In genomic region chr19:11767633-11768133, GRCh38 we compare ENCODE assay signal across 8 cellular contexts. TPM values are rescaled to one million over a fixed set of nuclear protein-coding genes. Genes with fewer than 3 reads are reported as not detected.
DNase-seq lines count a peak whose midpoint lies in the region; ATAC-seq, FAIRE-seq and TF ChIP-seq lines count a peak whose summit lies in the region.

No MANE protein-coding gene starts in this region.

- no peaks in the 10 kb centered on the region; a peak in 2 of 5 replicates for H3K27me3 ChIP-seq in HepG2 (ENCODE audit: control insufficient read depth in 1 of 2, insufficient read depth in 2 of 2, low read length in 2 of 2)

- H2AFZ ChIP-seq in HepG2 (ENCODE audit: low read length), result no peak overlapping the region

- H3K4me3 ChIP-seq in HepG2 (replicated peaks in 1 of 3; ENCODE audit: insufficient read depth in 1 of 3, low read depth in 2 of 3, low read length in 3 of 3), result peak overlapping the region; percentile 72 to 89 (median 81)

- no peaks in the 10 kb centered on the region for H3K36me3 ChIP-seq in HepG2 (replicated peaks in 1 of 2; ENCODE audit: control insufficient read depth in 1 of 2, insufficient read depth in 2 of 2, low read length in 2 of 2)

- TF ChIP-seq EP300 in HepG2 (IDR thresholded peaks at IDR 0.05; ENCODE audit: low read depth in 2 of 2, low read length in 2 of 2) (no peak), HepG2 (CRISPR knock-in tag; IDR thresholded peaks at IDR 0.05; ENCODE audit: borderline replicate concordance) (peak; percentile 17; the same call in 1 of the 2 replicates)

- peak; percentile 80 for FAIRE-seq in HepG2 (lab: Jason Lieb, UNC)

- POLR2A ChIA-PET in HepG2 (lab: Yijun Ruan, JAX), result interaction anchor here (1.4 to 1.6 kb wide), 2 partner anchors 30 kb away, joined by 7 to 15 read pairs; partner anchors contain the start of genes ZNF491 and ZNF823

- H3K9ac ChIP-seq in HepG2 (ENCODE audit: insufficient read depth, low read depth, low read length), result peak overlapping the region; percentile 81

- H3K27ac ChIP-seq in cingulate gyrus (ENCODE audit: low read depth, low read length), result peak overlapping the region; percentile 90
- peak overlapping the region; percentile 85 for H3K27ac ChIP-seq in HepG2 (ENCODE audit: extremely low read length, insufficient read depth, low read length)

- H3K79me2 ChIP-seq in HepG2 (ENCODE audit: insufficient read depth, low read length), result peaks cover 26% of the 10 kb centered on the region

- no TSS peak for BruUV-seq in HepG2 (replicated peaks; lab: Mats Ljungman, UMichigan)

- TF ChIP-seq POLR2A in HepG2 (IDR thresholded peaks at IDR 0.05; ENCODE audit: insufficient read depth in 1 of 2, low read depth in 2 of 2, low read length in 2 of 2), result peak; percentile 57 to 86

- ATAC-seq in HG03135 (IDR thresholded peaks at IDR 0.05; ENCODE audit: unreplicated experiment), result peak; percentile 40
- peak; percentile 87 for ATAC-seq in HepG2

- in situ Hi-C loops in HepG2 (cut with HindIII; ENCODE audit: extremely low pct_ligation_motif_present, low pct_unique_long_range_greater_than_20kb), result no loop called here

- peaks cover 40% of the 10 kb centered on the region for H3K4me1 ChIP-seq in HepG2 (ENCODE audit: insufficient read depth, low read length)

- WGBS in HepG2 (ENCODE audit: low lambda C conversion rate), result 4% methylated on average over 10 of the region's 20 CpGs

- CTCF ChIA-PET in HepG2 (lab: Yijun Ruan, JAX; ENCODE audit: low intra/inter-chr PET ratio, low total read pairs), result no interaction called here

- no peaks in the 10 kb centered on the region; the same call in 1 of the 2 replicates for H4K20me1 ChIP-seq in HepG2 (ENCODE audit: insufficient read depth, low read length)

- TF ChIP-seq RAD21 in HepG2 (CRISPR knock-in tag; IDR thresholded peaks at IDR 0.05), result 0 out of 2 replicates have a peak, but pooled peaks have one; percentile 19

- TF ChIP-seq CTCF in HepG2 (CRISPR knock-in tag; IDR thresholded peaks at IDR 0.05), result no peak; the same call in 1 of the 2 replicates

- intact Hi-C loops in HepG2 (cut with micrococcal nuclease; ENCODE audit: unreplicated experiment), result loop anchor here (2.0 kb wide), 1 partner anchor 29 kb away; the partner anchor contains the start of gene ZNF823

- H3K4me2 ChIP-seq in HepG2 (ENCODE audit: low read depth, low read length), result peak overlapping the region; percentile 78

- DNase-seq in NCI-H2227 (lab: John Stamatoyannopoulos, UW; ENCODE audit: unreplicated experiment), result peak; percentile 14
- no peak for DNase-seq in NCI-H2227 treated with DMSO at 0.1 percent for 48 hours (lab: John Stamatoyannopoulos, UW)
- peak; percentile 4 for DNase-seq in T-helper 9 cell
- DNase-seq in HepG2 (ENCODE audit: low spot score), result peak; percentile 72
- DNase-seq in stimulated activated CD8-positive, alpha-beta memory T cell treated with anti-CD3 and anti-CD28 coated beads, Interleukin-4, amount 100 ng/mL, for 48 hours, result peak; percentile 45
- DNase-seq in NCI-H1048 (lab: John Stamatoyannopoulos, UW), result no peak

- H3K9me3 ChIP-seq in HepG2 (ENCODE audit: low read length), result no peaks in the 10 kb centered on the region

RNA-seq across cellular contexts. Expression of gene ZNF441, which starts 0.9 kb away (rescaled TPM):
- total RNA-seq in HepG2 (2016; rRNA removed; fragmentation: Illumina TruSeq; extraction: Trizol), result 10.0 and 18.0 TPM in 2 replicates
- 1.2 and 2.6 TPM in 2 replicates for total RNA-seq in HepG2 (2016; cell fraction: cytosol; rRNA removed; fragmentation: Illumina TruSeq; extraction: Trizol; ENCODE audit: low read depth)
- total RNA-seq in HepG2 (2016; cell fraction: insoluble cytoplasmic fraction; rRNA removed; fragmentation: Illumina TruSeq; extraction: Trizol), result 11.3 and 15.3 TPM in 2 replicates
- total RNA-seq in HepG2 (2016; cell fraction: membrane; rRNA removed; fragmentation: Illumina TruSeq; extraction: Trizol), result 3.7 and 5.1 TPM in 2 replicates
- 13.4 and 15.8 TPM in 2 replicates for total RNA-seq in HepG2 (2016; cell fraction: nucleus; rRNA removed; fragmentation: Illumina TruSeq; extraction: Trizol)
- 2.8 and 3.5 TPM in 2 replicates for polyA plus RNA-seq in HepG2 (2011; rRNA removed)
- 0.54 and 1.0 TPM in 2 replicates for polyA plus RNA-seq in HepG2 (2011; cell fraction: cytosol; rRNA removed)
- polyA plus RNA-seq in HepG2 (2011; cell fraction: nucleus; rRNA removed), result 4.8 and 5.7 TPM in 2 replicates
- 2.3 and 3.6 TPM in 2 replicates for polyA plus RNA-seq in HepG2 (2012)
- 0.07 and 0.16 TPM in 2 replicates for polyA plus RNA-seq in HepG2 (2016; cell fraction: cytosol; fragmentation: Illumina TruSeq; extraction: Trizol; ENCODE audit: low read depth)
- 5.5 and 5.8 TPM in 2 replicates for polyA plus RNA-seq in HepG2 (2016; cell fraction: insoluble cytoplasmic fraction; fragmentation: Illumina TruSeq; extraction: Trizol; ENCODE audit: low read depth)
- polyA plus RNA-seq in HepG2 (2016; cell fraction: membrane; fragmentation: Illumina TruSeq; extraction: Trizol; ENCODE audit: low read depth), result 0.39 and 0.42 TPM in 2 replicates
- polyA plus RNA-seq in HepG2 (2016; cell fraction: nucleus; fragmentation: Illumina TruSeq; extraction: Trizol; ENCODE audit: insufficient read depth, low read depth), result 10.6 and 11.9 TPM in 2 replicates
- 1.3 and 2.4 TPM in 2 replicates for polyA minus RNA-seq in HepG2 (2011; rRNA and poly(A)+ RNA removed; ENCODE audit: low replicate concordance)
- polyA minus RNA-seq in HepG2 (2011; cell fraction: cytosol; rRNA and poly(A)+ RNA removed), result 3.3 and 3.6 TPM in 2 replicates
- 19.5 and 20.9 TPM in 2 replicates for polyA minus RNA-seq in HepG2 (2011; cell fraction: nucleus; rRNA and poly(A)+ RNA removed)

RNA-seq across cellular contexts. Expression of gene ZNF823, which starts 28.9 kb away (rescaled TPM):
- total RNA-seq in HepG2 (2016; rRNA removed; fragmentation: Illumina TruSeq; extraction: Trizol), result 11.7 and 18.2 TPM in 2 replicates
- total RNA-seq in HepG2 (2016; cell fraction: cytosol; rRNA removed; fragmentation: Illumina TruSeq; extraction: Trizol; ENCODE audit: low read depth), result 10.8 and 14.7 TPM in 2 replicates
- total RNA-seq in HepG2 (2016; cell fraction: insoluble cytoplasmic fraction; rRNA removed; fragmentation: Illumina TruSeq; extraction: Trizol), result 12.1 and 19.3 TPM in 2 replicates
- 9.2 and 10.6 TPM in 2 replicates for total RNA-seq in HepG2 (2016; cell fraction: membrane; rRNA removed; fragmentation: Illumina TruSeq; extraction: Trizol)
- total RNA-seq in HepG2 (2016; cell fraction: nucleus; rRNA removed; fragmentation: Illumina TruSeq; extraction: Trizol), result 7.5 and 8.8 TPM in 2 replicates
- polyA plus RNA-seq in HepG2 (2011; rRNA removed), result 5.1 and 5.7 TPM in 2 replicates
- polyA plus RNA-seq in HepG2 (2011; cell fraction: cytosol; rRNA removed), result 2.2 and 3.4 TPM in 2 replicates
- polyA plus RNA-seq in HepG2 (2011; cell fraction: nucleus; rRNA removed), result 3.5 and 5.2 TPM in 2 replicates
- polyA plus RNA-seq in HepG2 (2012), result 5.8 and 6.8 TPM in 2 replicates
- polyA plus RNA-seq in HepG2 (2016; cell fraction: cytosol; fragmentation: Illumina TruSeq; extraction: Trizol; ENCODE audit: low read depth), result 0.63 and 0.85 TPM in 2 replicates
- polyA plus RNA-seq in HepG2 (2016; cell fraction: insoluble cytoplasmic fraction; fragmentation: Illumina TruSeq; extraction: Trizol; ENCODE audit: low read depth), result 10.0 and 12.3 TPM in 2 replicates
- polyA plus RNA-seq in HepG2 (2016; cell fraction: membrane; fragmentation: Illumina TruSeq; extraction: Trizol; ENCODE audit: low read depth), result 1.5 and 2.1 TPM in 2 replicates
- 13.7 and 14.1 TPM in 2 replicates for polyA plus RNA-seq in HepG2 (2016; cell fraction: nucleus; fragmentation: Illumina TruSeq; extraction: Trizol; ENCODE audit: insufficient read depth, low read depth)
- 1.8 and 1.9 TPM in 2 replicates for polyA minus RNA-seq in HepG2 (2011; rRNA and poly(A)+ RNA removed; ENCODE audit: low replicate concordance)
- 7.1 and 8.7 TPM in 2 replicates for polyA minus RNA-seq in HepG2 (2011; cell fraction: cytosol; rRNA and poly(A)+ RNA removed)
- polyA minus RNA-seq in HepG2 (2011; cell fraction: nucleus; rRNA and poly(A)+ RNA removed), result 6.4 and 9.1 TPM in 2 replicates

RNA-seq across cellular contexts. Expression of gene ZNF491, which starts 30.6 kb away (rescaled TPM):
- total RNA-seq in HepG2 (2016; rRNA removed; fragmentation: Illumina TruSeq; extraction: Trizol), result 1.7 and 2.2 TPM in 2 replicates
- 1.8 and 1.9 TPM in 2 replicates for total RNA-seq in HepG2 (2016; cell fraction: cytosol; rRNA removed; fragmentation: Illumina TruSeq; extraction: Trizol; ENCODE audit: low read depth)
- 1.7 and 2.9 TPM in 2 replicates for total RNA-seq in HepG2 (2016; cell fraction: insoluble cytoplasmic fraction; rRNA removed; fragmentation: Illumina TruSeq; extraction: Trizol)
- 1.8 and 2.0 TPM in 2 replicates for total RNA-seq in HepG2 (2016; cell fraction: membrane; rRNA removed; fragmentation: Illumina TruSeq; extraction: Trizol)
- total RNA-seq in HepG2 (2016; cell fraction: nucleus; rRNA removed; fragmentation: Illumina TruSeq; extraction: Trizol), result 2.1 and 2.7 TPM in 2 replicates
- 0.46 and 0.57 TPM in 2 replicates for polyA plus RNA-seq in HepG2 (2011; rRNA removed)
- polyA plus RNA-seq in HepG2 (2011; cell fraction: cytosol; rRNA removed), result 0.20 and 0.22 TPM in 2 replicates
- polyA plus RNA-seq in HepG2 (2011; cell fraction: nucleus; rRNA removed), result 0.48 and 0.69 TPM in 2 replicates
- polyA plus RNA-seq in HepG2 (2012), result 0.28 and 0.32 TPM in 2 replicates
- polyA plus RNA-seq in HepG2 (2016; cell fraction: cytosol; fragmentation: Illumina TruSeq; extraction: Trizol; ENCODE audit: low read depth), result 0.08 and 0.50 TPM in 2 replicates
- 0.96 and 1.1 TPM in 2 replicates for polyA plus RNA-seq in HepG2 (2016; cell fraction: insoluble cytoplasmic fraction; fragmentation: Illumina TruSeq; extraction: Trizol; ENCODE audit: low read depth)
- polyA plus RNA-seq in HepG2 (2016; cell fraction: membrane; fragmentation: Illumina TruSeq; extraction: Trizol; ENCODE audit: low read depth), result 0.29 and 0.36 TPM in 2 replicates
- polyA plus RNA-seq in HepG2 (2016; cell fraction: nucleus; fragmentation: Illumina TruSeq; extraction: Trizol; ENCODE audit: insufficient read depth, low read depth), result 2.4 and 2.8 TPM in 2 replicates
- 2.2 TPM in 1 of 2 replicates, not detected in the other for polyA minus RNA-seq in HepG2 (2011; rRNA and poly(A)+ RNA removed; ENCODE audit: low replicate concordance)
- 0.26 and 0.59 TPM in 2 replicates for polyA minus RNA-seq in HepG2 (2011; cell fraction: cytosol; rRNA and poly(A)+ RNA removed)
- 1.7 and 2.4 TPM in 2 replicates for polyA minus RNA-seq in HepG2 (2011; cell fraction: nucleus; rRNA and poly(A)+ RNA removed)

RNA-seq across cellular contexts. Expression of gene ZNF440, which starts 46.4 kb away (rescaled TPM):
- 12.4 and 16.8 TPM in 2 replicates for total RNA-seq in HepG2 (2016; rRNA removed; fragmentation: Illumina TruSeq; extraction: Trizol)
- total RNA-seq in HepG2 (2016; cell fraction: cytosol; rRNA removed; fragmentation: Illumina TruSeq; extraction: Trizol; ENCODE audit: low read depth), result 0.81 and 1.3 TPM in 2 replicates
- 12.1 and 13.4 TPM in 2 replicates for total RNA-seq in HepG2 (2016; cell fraction: insoluble cytoplasmic fraction; rRNA removed; fragmentation: Illumina TruSeq; extraction: Trizol)
- total RNA-seq in HepG2 (2016; cell fraction: membrane; rRNA removed; fragmentation: Illumina TruSeq; extraction: Trizol), result 3.4 and 4.6 TPM in 2 replicates
- total RNA-seq in HepG2 (2016; cell fraction: nucleus; rRNA removed; fragmentation: Illumina TruSeq; extraction: Trizol), result 13.2 and 14.6 TPM in 2 replicates
- 2.4 and 2.7 TPM in 2 replicates for polyA plus RNA-seq in HepG2 (2011; rRNA removed)
- 0.70 and 1.1 TPM in 2 replicates for polyA plus RNA-seq in HepG2 (2011; cell fraction: cytosol; rRNA removed)
- 3.5 and 3.9 TPM in 2 replicates for polyA plus RNA-seq in HepG2 (2011; cell fraction: nucleus; rRNA removed)
- 2.4 and 3.6 TPM in 2 replicates for polyA plus RNA-seq in HepG2 (2012)
- 0.32 and 0.45 TPM in 2 replicates for polyA plus RNA-seq in HepG2 (2016; cell fraction: cytosol; fragmentation: Illumina TruSeq; extraction: Trizol; ENCODE audit: low read depth)
- 5.0 and 5.3 TPM in 2 replicates for polyA plus RNA-seq in HepG2 (2016; cell fraction: insoluble cytoplasmic fraction; fragmentation: Illumina TruSeq; extraction: Trizol; ENCODE audit: low read depth)
- polyA plus RNA-seq in HepG2 (2016; cell fraction: membrane; fragmentation: Illumina TruSeq; extraction: Trizol; ENCODE audit: low read depth), result 0.68 and 0.85 TPM in 2 replicates
- polyA plus RNA-seq in HepG2 (2016; cell fraction: nucleus; fragmentation: Illumina TruSeq; extraction: Trizol; ENCODE audit: insufficient read depth, low read depth), result 25.4 and 27.4 TPM in 2 replicates
- polyA minus RNA-seq in HepG2 (2011; rRNA and poly(A)+ RNA removed; ENCODE audit: low replicate concordance), result 2.8 and 4.8 TPM in 2 replicates
- 4.1 and 4.5 TPM in 2 replicates for polyA minus RNA-seq in HepG2 (2011; cell fraction: cytosol; rRNA and poly(A)+ RNA removed)
- 14.0 and 15.9 TPM in 2 replicates for polyA minus RNA-seq in HepG2 (2011; cell fraction: nucleus; rRNA and poly(A)+ RNA removed)

Comparison
In these comparisons a context has a peak if more than half of its experiments do, and no peak if none do; other contexts are left out.
1. DNase-seq: peak in NCI-H2227 (single experiment), T-helper 9 cell (single experiment), HepG2 (single experiment) and stimulated activated CD8-positive, alpha-beta memory T cell treated with anti-CD3 and anti-CD28 coated beads, Interleukin-4, amount 100 ng/mL, for 48 hours (single experiment); none in NCI-H2227 treated with DMSO at 0.1 percent for 48 hours (single experiment) and NCI-H1048 (single experiment).